1 cellular context compared by ENCODE assay signal in the genomic region with DNA sequence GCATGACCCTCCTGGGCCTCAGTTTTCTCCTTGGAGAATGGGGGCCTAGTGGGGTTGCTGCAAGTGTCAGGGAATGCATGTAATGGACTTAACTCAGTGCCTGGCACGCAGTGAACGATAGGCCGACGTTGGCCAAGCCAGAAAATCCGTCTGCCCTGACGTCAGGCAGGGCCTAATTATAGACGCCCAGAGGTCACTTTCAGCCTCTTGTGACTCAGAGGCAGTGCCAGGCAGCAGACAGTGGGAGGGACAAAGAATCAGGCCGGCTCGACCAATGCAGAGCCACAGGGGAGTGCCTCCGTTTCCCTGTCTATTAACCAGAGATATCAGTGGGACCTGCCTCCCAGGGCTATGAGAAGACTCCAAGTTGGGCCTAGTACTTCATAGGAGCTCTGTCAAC.
TF ChIP-seq lines count a peak whose summit lies in the region.

No MANE protein-coding gene starts in this region.

TF ChIP-seq in GM23338, 12 proteins besides CTCF, POLR2A, EP300 and RAD21 (continued from another document):
- TF ChIP-seq, protein P1, sequence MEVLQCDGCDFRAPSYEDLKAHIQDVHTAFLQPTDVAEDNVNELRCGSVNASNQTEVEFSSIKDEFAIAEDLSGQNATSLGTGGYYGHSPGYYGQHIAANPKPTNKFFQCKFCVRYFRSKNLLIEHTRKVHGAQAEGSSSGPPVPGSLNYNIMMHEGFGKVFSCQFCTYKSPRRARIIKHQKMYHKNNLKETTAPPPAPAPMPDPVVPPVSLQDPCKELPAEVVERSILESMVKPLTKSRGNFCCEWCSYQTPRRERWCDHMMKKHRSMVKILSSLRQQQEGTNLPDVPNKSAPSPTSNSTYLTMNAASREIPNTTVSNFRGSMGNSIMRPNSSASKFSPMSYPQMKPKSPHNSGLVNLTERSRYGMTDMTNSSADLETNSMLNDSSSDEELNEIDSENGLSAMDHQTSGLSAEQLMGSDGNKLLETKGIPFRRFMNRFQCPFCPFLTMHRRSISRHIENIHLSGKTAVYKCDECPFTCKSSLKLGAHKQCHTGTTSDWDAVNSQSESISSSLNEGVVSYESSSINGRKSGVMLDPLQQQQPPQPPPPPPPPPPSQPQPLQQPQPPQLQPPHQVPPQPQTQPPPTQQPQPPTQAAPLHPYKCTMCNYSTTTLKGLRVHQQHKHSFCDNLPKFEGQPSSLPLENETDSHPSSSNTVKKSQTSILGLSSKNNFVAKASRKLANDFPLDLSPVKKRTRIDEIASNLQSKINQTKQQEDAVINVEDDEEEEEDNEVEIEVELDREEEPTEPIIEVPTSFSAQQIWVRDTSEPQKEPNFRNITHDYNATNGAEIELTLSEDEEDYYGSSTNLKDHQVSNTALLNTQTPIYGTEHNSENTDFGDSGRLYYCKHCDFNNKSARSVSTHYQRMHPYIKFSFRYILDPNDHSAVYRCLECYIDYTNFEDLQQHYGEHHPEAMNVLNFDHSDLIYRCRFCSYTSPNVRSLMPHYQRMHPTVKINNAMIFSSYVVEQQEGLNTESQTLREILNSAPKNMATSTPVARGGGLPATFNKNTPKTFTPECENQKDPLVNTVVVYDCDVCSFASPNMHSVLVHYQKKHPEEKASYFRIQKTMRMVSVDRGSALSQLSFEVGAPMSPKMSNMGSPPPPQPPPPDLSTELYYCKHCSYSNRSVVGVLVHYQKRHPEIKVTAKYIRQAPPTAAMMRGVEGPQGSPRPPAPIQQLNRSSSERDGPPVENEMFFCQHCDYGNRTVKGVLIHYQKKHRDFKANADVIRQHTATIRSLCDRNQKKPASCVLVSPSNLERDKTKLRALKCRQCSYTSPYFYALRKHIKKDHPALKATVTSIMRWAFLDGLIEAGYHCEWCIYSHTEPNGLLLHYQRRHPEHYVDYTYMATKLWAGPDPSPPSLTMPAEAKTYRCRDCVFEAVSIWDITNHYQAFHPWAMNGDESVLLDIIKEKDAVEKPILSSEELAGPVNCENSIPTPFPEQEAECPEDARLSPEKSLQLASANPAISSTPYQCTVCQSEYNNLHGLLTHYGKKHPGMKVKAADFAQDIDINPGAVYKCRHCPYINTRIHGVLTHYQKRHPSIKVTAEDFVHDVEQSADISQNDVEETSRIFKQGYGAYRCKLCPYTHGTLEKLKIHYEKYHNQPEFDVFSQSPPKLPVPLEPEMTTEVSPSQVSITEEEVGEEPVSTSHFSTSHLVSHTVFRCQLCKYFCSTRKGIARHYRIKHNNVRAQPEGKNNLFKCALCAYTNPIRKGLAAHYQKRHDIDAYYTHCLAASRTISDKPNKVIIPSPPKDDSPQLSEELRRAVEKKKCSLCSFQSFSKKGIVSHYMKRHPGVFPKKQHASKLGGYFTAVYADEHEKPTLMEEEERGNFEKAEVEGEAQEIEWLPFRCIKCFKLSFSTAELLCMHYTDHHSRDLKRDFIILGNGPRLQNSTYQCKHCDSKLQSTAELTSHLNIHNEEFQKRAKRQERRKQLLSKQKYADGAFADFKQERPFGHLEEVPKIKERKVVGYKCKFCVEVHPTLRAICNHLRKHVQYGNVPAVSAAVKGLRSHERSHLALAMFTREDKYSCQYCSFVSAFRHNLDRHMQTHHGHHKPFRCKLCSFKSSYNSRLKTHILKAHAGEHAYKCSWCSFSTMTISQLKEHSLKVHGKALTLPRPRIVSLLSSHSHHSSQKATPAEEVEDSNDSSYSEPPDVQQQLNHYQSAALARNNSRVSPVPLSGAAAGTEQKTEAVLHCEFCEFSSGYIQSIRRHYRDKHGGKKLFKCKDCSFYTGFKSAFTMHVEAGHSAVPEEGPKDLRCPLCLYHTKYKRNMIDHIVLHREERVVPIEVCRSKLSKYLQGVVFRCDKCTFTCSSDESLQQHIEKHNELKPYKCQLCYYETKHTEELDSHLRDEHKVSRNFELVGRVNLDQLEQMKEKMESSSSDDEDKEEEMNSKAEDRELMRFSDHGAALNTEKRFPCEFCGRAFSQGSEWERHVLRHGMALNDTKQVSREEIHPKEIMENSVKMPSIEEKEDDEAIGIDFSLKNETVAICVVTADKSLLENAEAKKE (CRISPR knock-in tag; IDR thresholded peaks at IDR 0.05) = no peak
- TF ChIP-seq, protein P2, sequence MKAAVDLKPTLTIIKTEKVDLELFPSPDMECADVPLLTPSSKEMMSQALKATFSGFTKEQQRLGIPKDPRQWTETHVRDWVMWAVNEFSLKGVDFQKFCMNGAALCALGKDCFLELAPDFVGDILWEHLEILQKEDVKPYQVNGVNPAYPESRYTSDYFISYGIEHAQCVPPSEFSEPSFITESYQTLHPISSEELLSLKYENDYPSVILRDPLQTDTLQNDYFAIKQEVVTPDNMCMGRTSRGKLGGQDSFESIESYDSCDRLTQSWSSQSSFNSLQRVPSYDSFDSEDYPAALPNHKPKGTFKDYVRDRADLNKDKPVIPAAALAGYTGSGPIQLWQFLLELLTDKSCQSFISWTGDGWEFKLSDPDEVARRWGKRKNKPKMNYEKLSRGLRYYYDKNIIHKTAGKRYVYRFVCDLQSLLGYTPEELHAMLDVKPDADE (IDR thresholded peaks at IDR 0.05) = no peak
- no peak for TF ChIP-seq STAT1 (IDR thresholded peaks at IDR 0.05; ENCODE audit: unreplicated experiment)
TF ChIP-seq in GM23338: peak in this region for 0.
